21 cellular contexts compared by ENCODE assay signal in the genomic region with DNA sequence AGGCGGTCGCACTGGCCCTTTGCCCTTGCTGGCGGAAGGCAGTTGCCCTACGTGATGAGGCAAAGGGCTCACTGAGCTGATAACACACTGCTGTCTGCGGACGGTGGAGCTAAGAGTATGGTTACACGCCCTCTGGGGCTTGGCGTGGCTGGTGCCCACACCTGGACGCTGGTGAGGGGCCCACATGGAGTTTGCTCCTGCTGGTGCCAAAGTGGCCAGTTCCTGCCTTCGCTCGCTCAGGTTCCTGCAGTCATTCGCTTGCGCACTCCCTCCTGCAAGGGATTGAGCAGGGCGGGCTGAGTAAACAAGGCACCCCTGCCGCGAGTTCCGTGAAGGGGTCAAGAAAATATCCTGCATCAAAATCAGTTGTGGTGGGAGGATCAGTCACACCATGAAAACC. TPM values are rescaled to one million over a fixed set of nuclear protein-coding genes. Genes with fewer than 3 reads are reported as not detected.
DNase-seq lines count a peak whose midpoint lies in the region; ATAC-seq, FAIRE-seq and TF ChIP-seq lines count a peak whose summit lies in the region.
"Had no signal": no experiment of that assay in that cellular context is flagged by ENCODE, and none has a peak within 500 bp of the region (broad histone marks: within the 10 kb centered on the region; RNA-seq: fewer than 3 reads in every experiment).

No MANE protein-coding gene starts in this region.

- no peaks in the 10 kb centered on the region for H3K9me1 ChIP-seq in K562 (ENCODE audit: control insufficient read depth, insufficient read depth, low read length)

- H3K9me3 ChIP-seq in left ventricle myocardium inferior (replicated peaks) (no peaks in the 10 kb centered on the region), right cardiac atrium (ENCODE audit: control insufficient read depth, low read length) (no peaks in the 10 kb centered on the region), K562 (replicated peaks; ENCODE audit: control insufficient read depth, insufficient read depth, low read depth, low read length) (no peaks in the 10 kb centered on the region), gastroesophageal sphincter (no peaks in the 10 kb centered on the region), uterus (no peaks in the 10 kb centered on the region)
- H3K9me3 ChIP-seq: BLaER1 had no signal

- 92% methylated on average over 17 of the region's 17 CpGs for WGBS in right cardiac atrium
- 29% methylated on average over 17 of the region's 17 CpGs for WGBS in K562 (ENCODE audit: insufficient coverage, low coverage, missing lambda C conversion rate)
- 81 to 93% methylated on average over 3 to 13 of the region's 17 CpGs for WGBS in gastroesophageal sphincter (ENCODE audit: low coverage in 1 of 2), 2 donors

- no peak for TF ChIP-seq POLR2A in K562 (conservative IDR thresholded peaks at IDR 0.05)
- no peak for TF ChIP-seq POLR2A in gastroesophageal sphincter (IDR thresholded peaks at IDR 0.05)
- no peak for TF ChIP-seq POLR2A in uterus (IDR thresholded peaks at IDR 0.05)

- TF ChIP-seq RAD21 in K562 (CRISPR knock-in tag; conservative IDR thresholded peaks at IDR 0.05 in 1 of 2, IDR thresholded peaks at IDR 0.05 in 1 of 2) = no peak

- peak overlapping the region in 1 of 2 experiments; percentile 20; a peak in 1 of 4 replicates for H3K9ac ChIP-seq in K562 (ENCODE audit: insufficient read depth in 1 of 2, low read depth in 2 of 2, low read length in 2 of 2)
- H3K9ac ChIP-seq: BLaER1 had no signal

- H3K4me3 ChIP-seq in left ventricle myocardium inferior = no peak overlapping the region
- H3K4me3 ChIP-seq in right cardiac atrium (ENCODE audit: low read length) = no peak overlapping the region
- no peak overlapping the region for H3K4me3 ChIP-seq in K562
- no peak overlapping the region for H3K4me3 ChIP-seq in gastroesophageal sphincter
- no peak overlapping the region for H3K4me3 ChIP-seq in uterus
- H3K4me3 ChIP-seq: BLaER1 had no signal

- DNase-seq in left ventricle myocardium inferior (no peak), right cardiac atrium (no peak), K562 (ENCODE audit: extremely low read depth in 1 of 4, low spot score in 3 of 4) (no peak), uterus (no peak), DMS153 treated with DMSO at 0.1 percent for 48 hours (lab: John Stamatoyannopoulos, UW; ENCODE audit: unreplicated experiment) (no peak)
- no peak for DNase-seq in stimulated activated CD8-positive, alpha-beta memory T cell treated with anti-CD3 and anti-CD28 coated beads, Interleukin-4, amount 100 ng/mL, for 48 hours
- DNase-seq: 8988T; CD4-positive, alpha-beta memory T cell; DMS153; DMS79 treated with DMSO at 0.1 percent for 48 hours; GF-D8; GOT3; H9 had no signal

- H3K36me3 ChIP-seq in left ventricle myocardium inferior = peaks cover 46% of the 10 kb centered on the region
- no peaks in the 10 kb centered on the region for H3K36me3 ChIP-seq in K562 (ENCODE audit: control insufficient read depth, insufficient read depth, low read length)
- peaks cover 0 to 66% of the 10 kb centered on the region in 2 donors for H3K36me3 ChIP-seq in gastroesophageal sphincter
- H3K36me3 ChIP-seq in uterus = no peaks in the 10 kb centered on the region
- H3K36me3 ChIP-seq: BLaER1 had no signal

- H3K27me3 ChIP-seq in left ventricle myocardium inferior (ENCODE audit: low read depth) (no peaks in the 10 kb centered on the region), right cardiac atrium (ENCODE audit: control insufficient read depth, insufficient read depth) (no peaks in the 10 kb centered on the region), K562 (ENCODE audit: control insufficient read depth in 2 of 2, insufficient read depth in 2 of 2, low read length in 2 of 2) (peaks cover 3 to 7% of the 10 kb centered on the region in 2 experiments; a peak in 3 of 5 replicates), gastroesophageal sphincter (no peaks in the 10 kb centered on the region), uterus (no peaks in the 10 kb centered on the region)
- H3K27me3 ChIP-seq: BLaER1 had no signal

- intact Hi-C loops in left ventricle myocardium inferior (cut with micrococcal nuclease) = no loop called here
- intact Hi-C loops in right cardiac atrium (cut with DNase I) = no loop called here
- intact Hi-C loops in K562 (cut with micrococcal nuclease) = no loop called here
- intact Hi-C loops in uterus (cut with DNase I; ENCODE audit: low total_unique reads) = no loop called here

- TF ChIP-seq EP300 in K562 (IDR thresholded peaks at IDR 0.05; ENCODE audit: low read length) (no peak), gastroesophageal sphincter (IDR thresholded peaks at IDR 0.05) (no peak)

- H3K4me2 ChIP-seq in K562 (ENCODE audit: insufficient read depth, low read length) = no peak overlapping the region
- H3K4me2 ChIP-seq: BLaER1 had no signal

- H3K27ac ChIP-seq in left ventricle myocardium inferior (replicated peaks) (peak overlapping the region; percentile 41), right cardiac atrium (ENCODE audit: low read length) (no peak overlapping the region), K562 (ENCODE audit: extremely low read depth, low read depth, low read length) (no peak overlapping the region), gastroesophageal sphincter (peak overlapping the region in 3 of 4 donors; percentile 58 to 96 (median 67)), uterus (peak overlapping the region; percentile 95 to 99)
- H3K27ac ChIP-seq: BLaER1 had no signal

- BruUV-seq in K562 (replicated peaks; lab: Mats Ljungman, UMichigan) = no TSS peak

- no peaks in the 10 kb centered on the region for H3K79me2 ChIP-seq in K562 (ENCODE audit: control insufficient read depth, insufficient read depth, low read length)

- no peak for ATAC-seq in right cardiac atrium
- no peak for ATAC-seq in K562
- ATAC-seq in gastroesophageal sphincter = no peak
- no peak for ATAC-seq in GM19351 (IDR thresholded peaks at IDR 0.05; ENCODE audit: unreplicated experiment)
- ATAC-seq: HepG2 had no signal

- no peak for FAIRE-seq in K562 (lab: Jason Lieb, UNC)
- FAIRE-seq: GM19239, HepG2 had no signal

- in situ Hi-C loops in K562 (cut with MboI) = no loop called here

- no peaks in the 10 kb centered on the region for H4K20me1 ChIP-seq in K562 (replicated peaks; ENCODE audit: control insufficient read depth, insufficient read depth, low read length)
- H4K20me1 ChIP-seq: BLaER1 had no signal

- POLR2A ChIA-PET in K562 (lab: Yijun Ruan, JAX) = interaction anchor here (1.2 kb wide), 1 partner anchor 141 kb away, joined by 3 read pairs; no protein-coding TSS in a partner anchor

- H2AFZ ChIP-seq in K562 (ENCODE audit: low read depth, low read length) = no peak overlapping the region

- CTCF ChIA-PET in K562 (lab: Yijun Ruan, JAX; ENCODE audit: low intra/inter-chr PET ratio) = no interaction called here

- peaks cover 84% of the 10 kb centered on the region for H3K4me1 ChIP-seq in left ventricle myocardium inferior
- peaks cover 3% of the 10 kb centered on the region for H3K4me1 ChIP-seq in right cardiac atrium (ENCODE audit: control insufficient read depth, insufficient read depth, low read length)
- peaks cover 0 to 6% of the 10 kb centered on the region in 2 experiments; a peak in 1 of 5 replicates for H3K4me1 ChIP-seq in K562 (replicated peaks in 1 of 2; ENCODE audit: control insufficient read depth in 2 of 2, insufficient read depth in 2 of 2, low read length in 2 of 2)
- H3K4me1 ChIP-seq in gastroesophageal sphincter = peaks cover 33 to 91% (median 34%) of the 10 kb centered on the region in 3 donors
- H3K4me1 ChIP-seq in uterus = peaks cover 0 to 5% of the 10 kb centered on the region in 2 donors
- H3K4me1 ChIP-seq: BLaER1 had no signal

- TF ChIP-seq CTCF in left ventricle myocardium inferior (IDR thresholded peaks at IDR 0.05; ENCODE audit: borderline replicate concordance) (no peak), K562 (IDR thresholded peaks at IDR 0.05 in 2 of 3, conservative IDR thresholded peaks at IDR 0.05 in 1 of 3; ENCODE audit: insufficient read depth in 2 of 3, low read depth in 1 of 3, low read length in 3 of 3) (no peak), gastroesophageal sphincter (IDR thresholded peaks at IDR 0.05) (no peak), uterus (IDR thresholded peaks at IDR 0.05) (no peak)

TF ChIP-seq in K562, 482 proteins besides CTCF, POLR2A, EP300 and RAD21:
- TF ChIP-seq, protein P1, sequence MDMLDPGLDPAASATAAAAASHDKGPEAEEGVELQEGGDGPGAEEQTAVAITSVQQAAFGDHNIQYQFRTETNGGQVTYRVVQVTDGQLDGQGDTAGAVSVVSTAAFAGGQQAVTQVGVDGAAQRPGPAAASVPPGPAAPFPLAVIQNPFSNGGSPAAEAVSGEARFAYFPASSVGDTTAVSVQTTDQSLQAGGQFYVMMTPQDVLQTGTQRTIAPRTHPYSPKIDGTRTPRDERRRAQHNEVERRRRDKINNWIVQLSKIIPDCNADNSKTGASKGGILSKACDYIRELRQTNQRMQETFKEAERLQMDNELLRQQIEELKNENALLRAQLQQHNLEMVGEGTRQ (CRISPR knock-in tag; IDR thresholded peaks at IDR 0.05) = 0 out of 2 replicates have a peak, but pooled peaks have one; percentile 8
- no peak for TF ChIP-seq SP2 (IDR thresholded peaks at IDR 0.05; ENCODE audit: extremely low read depth, low read depth, low read length, poor library complexity, severe bottlenecking)

RNA-seq across cellular contexts. Expression of a gene that starts 18.4 kb away (rescaled TPM):
- total RNA-seq in left ventricle myocardium inferior = 292 TPM
- total RNA-seq in right cardiac atrium = 100 to 1,000 TPM; 343 to 386 (median 355) TPM
- polyA plus RNA-seq in right cardiac atrium = 492 TPM
- not detected in 2 replicates for total RNA-seq in K562 (2011; cell fraction: chromatin; rRNA removed; ENCODE audit: low replicate concordance)
- total RNA-seq in K562 (2011; cell fraction: nucleolus; rRNA removed) = not detected in 2 replicates
- not detected in 2 replicates for total RNA-seq in K562 (2011; cell fraction: nucleoplasm; rRNA removed)
- total RNA-seq in K562 (2014; rRNA removed) = not detected in 2 replicates
- 0.04 and 0.16 TPM in 2 replicates for total RNA-seq in K562 (2014; rRNA removed; fragmentation: Illumina TruSeq; extraction: Trizol)
- 0.04 TPM in 1 of 2 replicates, not detected in the other for total RNA-seq in K562 (2015; rRNA removed; fragmentation: Illumina TruSeq; extraction: Trizol)
- 0.60 and 0.71 TPM in 2 replicates for total RNA-seq in K562 (2021)
- 0.03 TPM in 1 of 2 replicates, not detected in the other for polyA plus RNA-seq in K562 (2011; rRNA removed)
- not detected in 2 replicates for polyA plus RNA-seq in K562 (2011; cell fraction: cytosol; rRNA removed)
- 0.10 TPM in 1 of 2 replicates, not detected in the other for polyA plus RNA-seq in K562 (2011; cell fraction: nucleus; rRNA removed)
- 0.10 and 0.12 TPM in 2 replicates for polyA plus RNA-seq in K562 (2012)
- 0.06 TPM in 1 of 2 replicates, not detected in the other for polyA plus RNA-seq in K562 (2014; fragmentation: Illumina TruSeq; extraction: Trizol)
- polyA plus RNA-seq in K562 (2014; fragmentation: Nextera tagmentation; extraction: Ambion mirVana) = under 1 TPM; 0.06 to 0.17 TPM
- not detected in 2 replicates for polyA plus RNA-seq in K562 (2014; rRNA removed)
- not detected in 2 replicates for polyA minus RNA-seq in K562 (2011; rRNA and poly(A)+ RNA removed)
- polyA minus RNA-seq in K562 (2011; cell fraction: cytosol; rRNA and poly(A)+ RNA removed) = not detected in 2 replicates
- not detected in 2 replicates for polyA minus RNA-seq in K562 (2011; cell fraction: nucleus; rRNA and poly(A)+ RNA removed)
- 1,000 to 10,000 TPM; 1,558 to 2,335 (median 1,828) TPM for total RNA-seq in gastroesophageal sphincter
- 1,000 to 10,000 TPM; 1,025 to 1,777 (median 1,327) TPM for total RNA-seq in uterus
- total RNA-seq: CD4-positive, alpha-beta memory T cell had no signal
- polyA plus RNA-seq: AG04450; CD14-positive monocyte; CD4-positive, alpha-beta memory T cell; HepG2; IgD-negative memory B cell had no signal

Comparison
In these comparisons a context has a peak if more than half of its experiments do, and no peak if none do; other contexts are left out.
1. H3K27ac ChIP-seq: peak in left ventricle myocardium inferior (single experiment), gastroesophageal sphincter (3 of 4) and uterus (2 of 2); none in right cardiac atrium (single experiment) and K562 (single experiment).
2. RNA of a gene that starts 18.4 kb away (total RNA-seq): 1,558 to 2,335 TPM in gastroesophageal sphincter, 1,025 to 1,777 TPM in uterus, 343 to 386 TPM in right cardiac atrium and 292 TPM in left ventricle myocardium inferior (single experiment); 0.04 to 0.71 TPM in K562; every median in the first group is over 100 times any median in the second.